14 cellular contexts compared by ENCODE assay signal in the genomic region with DNA sequence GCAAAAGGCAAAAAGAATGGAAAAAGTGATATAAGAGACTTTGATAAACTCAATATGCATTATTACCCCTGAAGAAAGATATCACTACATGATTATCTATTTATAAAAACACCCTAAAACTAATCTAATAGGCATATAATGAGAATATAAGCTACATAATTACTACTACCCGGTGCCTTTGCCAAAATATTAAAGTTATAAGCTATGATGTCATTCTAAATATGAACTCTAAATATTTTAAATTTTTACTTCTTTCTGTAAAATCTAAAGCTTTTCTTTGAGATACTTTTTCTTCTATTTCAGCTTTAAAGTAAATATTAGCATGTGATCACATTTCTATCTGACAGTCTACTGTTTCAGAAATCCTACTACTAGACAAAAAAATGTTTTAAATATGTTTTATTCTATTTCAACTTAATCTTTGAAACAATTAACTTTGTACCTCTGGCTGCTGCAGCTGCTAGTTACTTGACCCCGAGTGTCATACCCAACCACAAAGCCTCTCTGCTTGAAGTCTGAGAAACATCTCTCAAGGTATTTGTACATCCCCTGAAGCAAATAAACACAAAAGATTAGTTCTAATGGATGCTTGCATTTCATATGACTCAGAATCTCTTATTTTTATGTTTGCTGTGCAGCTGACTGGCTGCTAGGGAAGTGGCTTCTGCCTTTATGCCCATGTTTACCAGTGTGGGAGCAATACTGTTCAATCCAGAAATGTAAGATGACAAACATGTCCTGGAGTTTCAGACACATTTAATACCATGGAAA. TPM values are rescaled to one million over a fixed set of nuclear protein-coding genes. Genes with fewer than 3 reads are reported as not detected.
DNase-seq lines count a peak whose midpoint lies in the region; ATAC-seq lines count a peak whose summit lies in the region.
"Had no signal": no experiment of that assay in that cellular context is flagged by ENCODE, and none has a peak within 500 bp of the region (broad histone marks: within the 10 kb centered on the region; RNA-seq: fewer than 3 reads in every experiment).

No MANE protein-coding gene starts in this region.

- H3K27ac Mint-ChIP-seq in CD8-positive, alpha-beta memory T cell = no peak overlapping the region
- H3K27ac Mint-ChIP-seq: activated naive CD4-positive, alpha-beta T cell treated with anti-CD3 and anti-CD28 coated beads, Interleukin-2, amount 50 U/mL, for 72 hours; CD8-positive, alpha-beta T cell had no signal

- H3K27me3 Mint-ChIP-seq in CD8-positive, alpha-beta memory T cell = no peaks in the 10 kb centered on the region

- no peaks in the 10 kb centered on the region for H3K27me3 ChIP-seq in SJSA1 (replicated peaks)
- H3K27me3 ChIP-seq in CD8-positive, alpha-beta memory T cell (ENCODE audit: insufficient read depth, low read length, poor library complexity, severe bottlenecking) = no peaks in the 10 kb centered on the region
- H3K27me3 ChIP-seq: testis had no signal

- H3K4me1 Mint-ChIP-seq in CD8-positive, alpha-beta memory T cell = no peaks in the 10 kb centered on the region

- H3K4me1 ChIP-seq in SJSA1 (replicated peaks) = peaks cover 8% of the 10 kb centered on the region
- H3K4me1 ChIP-seq in CD8-positive, alpha-beta memory T cell (ENCODE audit: insufficient read depth, low read length) = no peaks in the 10 kb centered on the region
- H3K4me1 ChIP-seq: testis had no signal

- in situ Hi-C loops in KBM-7 (cut with MboI; ENCODE audit: low pct_unique_long_range_greater_than_20kb, low sequenced_read_pairs) = no loop called here

- no peaks in the 10 kb centered on the region for H3K36me3 ChIP-seq in SJSA1
- H3K36me3 ChIP-seq in CD8-positive, alpha-beta memory T cell (ENCODE audit: insufficient read depth, low read length) = no peaks in the 10 kb centered on the region

- no peak for ATAC-seq in GM21447 (IDR thresholded peaks at IDR 0.05; ENCODE audit: unreplicated experiment)
- ATAC-seq: activated naive CD4-positive, alpha-beta T cell treated with anti-CD3 and anti-CD28 coated beads, Interleukin-2, amount 50 U/mL, for 72 hours; CD8-positive, alpha-beta T cell; Right ventricle myocardium inferior had no signal

- DNase-seq in Ammon's horn (ENCODE audit: low spot score) = peak; percentile 24
- peak; percentile 44 for DNase-seq in HT1080 (ENCODE audit: low read depth)
- peak in 1 of 2 experiments; percentile 46 for DNase-seq in SJSA1 (ENCODE audit: low read depth in 1 of 2, low spot score in 2 of 2)
- DNase-seq in foreskin melanocyte = peak; percentile 82
- DNase-seq in CD8-positive, alpha-beta memory T cell = no peak
- no peak for DNase-seq in KBM-7
- no peak for DNase-seq in NCI-H1105 treated with DMSO at 0.1 percent for 48 hours (lab: John Stamatoyannopoulos, UW)
- DNase-seq: CD8-positive, alpha-beta T cell; islet precursor cell; occipital lobe; testis had no signal

- POLR2A ChIA-PET in CD8-positive, alpha-beta memory T cell (lab: Charles Lee) = no interaction called here

- CTCF ChIA-PET in CD8-positive, alpha-beta memory T cell (lab: Charles Lee) = no interaction called here

- H3K4me3 Mint-ChIP-seq in CD8-positive, alpha-beta memory T cell = no peak overlapping the region
- H3K4me3 Mint-ChIP-seq: CD8-positive, alpha-beta T cell had no signal

- no peaks in the 10 kb centered on the region for H3K9me3 Mint-ChIP-seq in CD8-positive, alpha-beta memory T cell
- H3K9me3 Mint-ChIP-seq: activated naive CD4-positive, alpha-beta T cell treated with anti-CD3 and anti-CD28 coated beads, Interleukin-2, amount 50 U/mL, for 72 hours; CD8-positive, alpha-beta T cell had no signal

- no peaks in the 10 kb centered on the region for H3K9me3 ChIP-seq in SJSA1 (replicated peaks)
- H3K9me3 ChIP-seq in CD8-positive, alpha-beta memory T cell (ENCODE audit: low read length) = no peaks in the 10 kb centered on the region
- H3K9me3 ChIP-seq: testis had no signal

- H3K36me3 Mint-ChIP-seq in CD8-positive, alpha-beta memory T cell = peaks cover 0 to 28% (median 6%) of the 10 kb centered on the region in 3 donors
- H3K36me3 Mint-ChIP-seq: activated naive CD4-positive, alpha-beta T cell treated with anti-CD3 and anti-CD28 coated beads, Interleukin-2, amount 50 U/mL, for 72 hours had no signal

- H3K27ac ChIP-seq in SJSA1 = peak overlapping the region; percentile 28; the same call in 1 of the 2 replicates
- H3K27ac ChIP-seq in CD8-positive, alpha-beta memory T cell (ENCODE audit: low read depth, low read length) = no peak overlapping the region
- H3K27ac ChIP-seq: testis had no signal

- H3K4me3 ChIP-seq in SJSA1 = no peak overlapping the region
- H3K4me3 ChIP-seq in CD8-positive, alpha-beta memory T cell (ENCODE audit: low read length) = no peak overlapping the region
- H3K4me3 ChIP-seq: testis had no signal

RNA-seq across cellular contexts. Expression of gene PGM2L1, which starts 26.8 kb away (rescaled TPM):
- total RNA-seq in HT1080 (2014; rRNA removed; shearing (Covaris generic)) = 3.0 and 3.7 TPM in 2 replicates
- 0.87 and 1.4 TPM in 2 replicates for polyA plus RNA-seq in HT1080 (2015; cell fraction: cytosol; rRNA removed)
- 1.9 and 2.1 TPM in 2 replicates for polyA plus RNA-seq in HT1080 (2015; cell fraction: nucleus; rRNA removed)
- total RNA-seq in SJSA1 (2014; rRNA removed; shearing (Covaris generic)) = 2.0 and 2.7 TPM in 2 replicates
- 1 to 10 TPM; 9.6 to 9.8 TPM for total RNA-seq in CD8-positive, alpha-beta memory T cell
- polyA plus RNA-seq in CD8-positive, alpha-beta memory T cell = 4.6 TPM

Comparison
In these comparisons a context has a peak if more than half of its experiments do, and no peak if none do; other contexts are left out.
1. DNase-seq: peak in Ammon's horn (single experiment), HT1080 (single experiment) and foreskin melanocyte (single experiment); none in CD8-positive, alpha-beta memory T cell (0 of 5), KBM-7 (single experiment) and NCI-H1105 treated with DMSO at 0.1 percent for 48 hours (single experiment).